10 cellular contexts compared by ENCODE assay signal in the genomic region with DNA sequence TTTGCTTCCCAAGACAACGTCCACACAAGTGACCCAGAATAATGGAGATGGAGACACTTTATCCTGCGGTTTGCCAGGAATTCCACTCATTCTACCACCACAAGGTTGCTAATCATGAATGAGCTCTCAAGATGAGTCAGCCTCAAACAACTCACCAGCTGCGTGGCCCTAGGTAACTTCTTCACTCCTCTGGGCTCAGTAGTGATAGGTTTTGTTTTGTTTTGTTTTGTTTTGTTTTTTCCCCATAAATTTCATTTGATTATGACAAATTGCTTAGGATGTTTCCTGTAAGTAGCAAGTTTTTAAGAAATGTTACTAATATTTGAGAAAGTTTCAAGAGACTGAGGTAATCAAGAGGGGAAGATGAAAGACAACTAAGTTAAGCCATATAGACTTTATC.
DNase-seq lines count a peak whose midpoint lies in the region; ATAC-seq and TF ChIP-seq lines count a peak whose summit lies in the region.
"Had no signal": no experiment of that assay in that cellular context is flagged by ENCODE, and none has a peak within 500 bp of the region (broad histone marks: within the 10 kb centered on the region; RNA-seq: fewer than 3 reads in every experiment).

No MANE protein-coding gene starts in this region.

- no peaks in the 10 kb centered on the region for H3K9me3 Mint-ChIP-seq in activated CD4-positive, alpha-beta memory T cell treated with anti-CD3 and anti-CD28 coated beads for 36 hours
- H3K9me3 Mint-ChIP-seq in activated CD4-positive, alpha-beta memory T cell treated with anti-CD3 and anti-CD28 coated beads, Interleukin-2, amount 10 ng/mL, durations not matched to agents 7 days and 5 days = no peaks in the 10 kb centered on the region
- no peaks in the 10 kb centered on the region for H3K9me3 Mint-ChIP-seq in activated CD4-positive, alpha-beta T cell treated with anti-CD3 and anti-CD28 coated beads, Interleukin-2, amount 10 ng/mL, durations not matched to agents 24 days and 14 days
- H3K9me3 Mint-ChIP-seq: stimulated activated naive CD8-positive, alpha-beta T cell treated with anti-CD3 and anti-CD28 coated beads, Interleukin-15, Interleukin-2, amounts not matched to agents 100 ng/mL and 50 ng/mL, for 24 hours had no signal

- no peaks in the 10 kb centered on the region for H3K36me3 ChIP-seq in upper lobe of left lung
- H3K36me3 ChIP-seq in tibial artery = no peaks in the 10 kb centered on the region

- TF ChIP-seq EP300 in upper lobe of left lung (IDR thresholded peaks at IDR 0.05) = peak in 1 of 4 donors; percentile 31

- TF ChIP-seq POLR2A in upper lobe of left lung (IDR thresholded peaks at IDR 0.05) = no peak

- H3K27ac Mint-ChIP-seq in activated CD4-positive, alpha-beta memory T cell treated with anti-CD3 and anti-CD28 coated beads for 36 hours = no peak overlapping the region
- no peak overlapping the region for H3K27ac Mint-ChIP-seq in activated CD4-positive, alpha-beta memory T cell treated with anti-CD3 and anti-CD28 coated beads, Interleukin-2, amount 10 ng/mL, durations not matched to agents 7 days and 5 days
- no peak overlapping the region for H3K27ac Mint-ChIP-seq in activated CD4-positive, alpha-beta T cell treated with anti-CD3 and anti-CD28 coated beads, Interleukin-2, amount 10 ng/mL, durations not matched to agents 24 days and 14 days
- H3K27ac Mint-ChIP-seq: stimulated activated naive CD8-positive, alpha-beta T cell treated with anti-CD3 and anti-CD28 coated beads, Interleukin-15, Interleukin-2, amounts not matched to agents 100 ng/mL and 50 ng/mL, for 24 hours had no signal

- TF ChIP-seq CTCF in upper lobe of left lung (IDR thresholded peaks at IDR 0.05) (no peak), tibial artery (IDR thresholded peaks at IDR 0.05) (no peak)

- no peak overlapping the region for H3K4me3 ChIP-seq in upper lobe of left lung
- H3K4me3 ChIP-seq in tibial artery = no peak overlapping the region

- H3K36me3 Mint-ChIP-seq in activated CD4-positive, alpha-beta memory T cell treated with anti-CD3 and anti-CD28 coated beads for 36 hours = no peaks in the 10 kb centered on the region
- no peaks in the 10 kb centered on the region for H3K36me3 Mint-ChIP-seq in activated CD4-positive, alpha-beta memory T cell treated with anti-CD3 and anti-CD28 coated beads, Interleukin-2, amount 10 ng/mL, durations not matched to agents 7 days and 5 days (ENCODE audit: low read depth)
- no peaks in the 10 kb centered on the region for H3K36me3 Mint-ChIP-seq in activated CD4-positive, alpha-beta T cell treated with anti-CD3 and anti-CD28 coated beads, Interleukin-2, amount 10 ng/mL, durations not matched to agents 24 days and 14 days (ENCODE audit: low read depth)

- DNase-seq in activated CD4-positive, alpha-beta memory T cell treated with anti-CD3 and anti-CD28 coated beads for 36 hours = peak; percentile 13
- no peak for DNase-seq in activated CD4-positive, alpha-beta memory T cell treated with anti-CD3 and anti-CD28 coated beads, Interleukin-2, amount 10 ng/mL, durations not matched to agents 7 days and 5 days
- DNase-seq in NCI-H187 treated with DMSO at 0.1 percent for 48 hours (lab: John Stamatoyannopoulos, UW) = peak; percentile 9
- DNase-seq in upper lobe of left lung = peak in 1 of 2 donors; percentile 58
- no peak for DNase-seq in activated CD4-positive, alpha-beta T cell treated with anti-CD3 and anti-CD28 coated beads, Interleukin-2, amount 10 ng/mL, durations not matched to agents 24 days and 14 days
- no peak for DNase-seq in tibial artery
- DNase-seq in occipital lobe (lab: John Stamatoyannopoulos, UW) = no peak
- DNase-seq: NCI-H526 treated with DMSO at 0.1 percent for 48 hours had no signal

- CTCF ChIA-PET in activated CD4-positive, alpha-beta memory T cell treated with anti-CD3 and anti-CD28 coated beads for 36 hours (lab: Charles Lee) = no interaction called here
- CTCF ChIA-PET in activated CD4-positive, alpha-beta memory T cell treated with anti-CD3 and anti-CD28 coated beads, Interleukin-2, amount 10 ng/mL, durations not matched to agents 7 days and 5 days (lab: Charles Lee) = no interaction called here

- POLR2A ChIA-PET in activated CD4-positive, alpha-beta memory T cell treated with anti-CD3 and anti-CD28 coated beads for 36 hours (lab: Charles Lee) = no interaction called here
- POLR2A ChIA-PET in activated CD4-positive, alpha-beta memory T cell treated with anti-CD3 and anti-CD28 coated beads, Interleukin-2, amount 10 ng/mL, durations not matched to agents 7 days and 5 days (lab: Charles Lee) = no interaction called here

- no peak overlapping the region for H3K27ac ChIP-seq in upper lobe of left lung
- no peak overlapping the region for H3K27ac ChIP-seq in tibial artery

- H3K9me3 ChIP-seq in upper lobe of left lung (no peaks in the 10 kb centered on the region), tibial artery (no peaks in the 10 kb centered on the region)

- 48 to 60% methylated on average over 3 of the region's 3 CpGs for WGBS in upper lobe of left lung, 2 donors

- peak; percentile 61 for ATAC-seq in esophagus mucosa
- peak; percentile 72 to 86 for ATAC-seq in upper lobe of left lung (ENCODE audit: low FRiP score in 2 of 2)

- no peaks in the 10 kb centered on the region for H3K27me3 ChIP-seq in upper lobe of left lung
- no peaks in the 10 kb centered on the region for H3K27me3 ChIP-seq in tibial artery

- peaks cover 3 to 10% (median 7%) of the 10 kb centered on the region in 4 donors for H3K4me1 ChIP-seq in upper lobe of left lung
- peaks cover 0 to 27% (median 21%) of the 10 kb centered on the region in 4 donors for H3K4me1 ChIP-seq in tibial artery

- H3K4me3 Mint-ChIP-seq in activated CD4-positive, alpha-beta memory T cell treated with anti-CD3 and anti-CD28 coated beads for 36 hours = no peak overlapping the region
- H3K4me3 Mint-ChIP-seq in activated CD4-positive, alpha-beta memory T cell treated with anti-CD3 and anti-CD28 coated beads, Interleukin-2, amount 10 ng/mL, durations not matched to agents 7 days and 5 days = no peak overlapping the region
- no peak overlapping the region for H3K4me3 Mint-ChIP-seq in activated CD4-positive, alpha-beta T cell treated with anti-CD3 and anti-CD28 coated beads, Interleukin-2, amount 10 ng/mL, durations not matched to agents 24 days and 14 days
- H3K4me3 Mint-ChIP-seq: stimulated activated naive CD8-positive, alpha-beta T cell treated with anti-CD3 and anti-CD28 coated beads, Interleukin-15, Interleukin-2, amounts not matched to agents 100 ng/mL and 50 ng/mL, for 24 hours had no signal

- intact Hi-C loops in activated CD4-positive, alpha-beta memory T cell treated with anti-CD3 and anti-CD28 coated beads for 36 hours (cut with micrococcal nuclease) = no loop called here
- intact Hi-C loops in activated CD4-positive, alpha-beta T cell treated with anti-CD3 and anti-CD28 coated beads, Interleukin-2, amount 10 ng/mL, durations not matched to agents 24 days and 14 days (cut with micrococcal nuclease) = no loop called here
- intact Hi-C loops in tibial artery (cut with DNase I; ENCODE audit: low total_unique reads) = no loop called here

- H3K27me3 Mint-ChIP-seq in activated CD4-positive, alpha-beta memory T cell treated with anti-CD3 and anti-CD28 coated beads for 36 hours = peaks cover 8% of the 10 kb centered on the region
- peaks cover 11% of the 10 kb centered on the region for H3K27me3 Mint-ChIP-seq in activated CD4-positive, alpha-beta memory T cell treated with anti-CD3 and anti-CD28 coated beads, Interleukin-2, amount 10 ng/mL, durations not matched to agents 7 days and 5 days
- peaks cover 5% of the 10 kb centered on the region for H3K27me3 Mint-ChIP-seq in activated CD4-positive, alpha-beta T cell treated with anti-CD3 and anti-CD28 coated beads, Interleukin-2, amount 10 ng/mL, durations not matched to agents 24 days and 14 days

- peaks cover 3% of the 10 kb centered on the region for H3K4me1 Mint-ChIP-seq in activated CD4-positive, alpha-beta memory T cell treated with anti-CD3 and anti-CD28 coated beads for 36 hours (ENCODE audit: low read depth)
- no peaks in the 10 kb centered on the region for H3K4me1 Mint-ChIP-seq in activated CD4-positive, alpha-beta memory T cell treated with anti-CD3 and anti-CD28 coated beads, Interleukin-2, amount 10 ng/mL, durations not matched to agents 7 days and 5 days
- no peaks in the 10 kb centered on the region for H3K4me1 Mint-ChIP-seq in activated CD4-positive, alpha-beta T cell treated with anti-CD3 and anti-CD28 coated beads, Interleukin-2, amount 10 ng/mL, durations not matched to agents 24 days and 14 days

Comparison
In these comparisons a context has a peak if more than half of its experiments do, and no peak if none do; other contexts are left out.
1. DNase-seq: peak in activated CD4-positive, alpha-beta memory T cell treated with anti-CD3 and anti-CD28 coated beads for 36 hours (single experiment) and NCI-H187 treated with DMSO at 0.1 percent for 48 hours (single experiment); none in activated CD4-positive, alpha-beta memory T cell treated with anti-CD3 and anti-CD28 coated beads, Interleukin-2, amount 10 ng/mL, durations not matched to agents 7 days and 5 days (single experiment), activated CD4-positive, alpha-beta T cell treated with anti-CD3 and anti-CD28 coated beads, Interleukin-2, amount 10 ng/mL, durations not matched to agents 24 days and 14 days (single experiment), tibial artery (0 of 2) and occipital lobe (single experiment).